8 cellular contexts compared by ENCODE assay signal in the genomic region with DNA sequence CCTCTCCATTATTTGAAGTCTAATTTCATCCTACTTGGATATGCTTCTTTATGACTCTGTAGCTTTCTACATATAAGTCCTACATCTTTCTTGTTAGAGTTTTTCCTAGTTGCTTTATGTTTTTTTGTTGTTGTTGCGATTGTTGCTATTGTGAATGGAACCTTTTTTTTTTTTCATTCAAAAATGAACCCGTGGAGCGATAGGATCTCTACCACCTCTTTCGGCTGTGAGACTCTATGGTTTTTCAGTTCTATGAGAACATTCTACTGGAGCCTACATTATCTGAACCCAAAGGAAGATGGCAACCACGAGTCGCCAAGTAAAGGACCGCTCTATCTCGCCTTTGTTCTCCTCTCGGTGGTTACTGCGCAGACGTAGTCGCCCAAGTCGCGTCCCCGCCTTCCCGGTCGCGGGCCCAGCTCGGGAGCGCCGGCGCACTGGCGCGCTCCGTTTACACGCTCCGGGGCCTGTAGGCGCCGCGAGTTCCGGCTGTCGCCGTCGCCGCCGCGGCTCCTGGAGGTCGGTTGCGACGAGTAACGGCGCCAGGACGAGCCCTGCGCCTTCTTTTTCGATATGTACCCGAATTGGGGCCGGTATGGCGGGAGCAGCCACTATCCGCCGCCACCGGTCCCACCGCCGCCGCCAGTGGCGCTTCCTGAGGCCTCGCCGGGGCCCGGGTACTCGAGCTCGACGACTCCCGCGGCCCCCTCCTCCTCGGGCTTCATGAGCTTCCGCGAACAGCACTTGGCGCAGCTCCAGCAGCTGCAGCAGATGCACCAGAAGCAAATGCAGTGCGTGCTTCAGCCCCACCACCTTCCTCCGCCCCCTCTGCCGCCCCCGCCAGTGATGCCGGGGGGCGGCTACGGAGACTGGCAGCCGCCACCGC. TPM values are rescaled to one million over a fixed set of nuclear protein-coding genes. Genes with fewer than 3 reads are reported as not detected.
DNase-seq lines count a peak whose midpoint lies in the region; TF ChIP-seq lines count a peak whose summit lies in the region.

A gene with protein sequence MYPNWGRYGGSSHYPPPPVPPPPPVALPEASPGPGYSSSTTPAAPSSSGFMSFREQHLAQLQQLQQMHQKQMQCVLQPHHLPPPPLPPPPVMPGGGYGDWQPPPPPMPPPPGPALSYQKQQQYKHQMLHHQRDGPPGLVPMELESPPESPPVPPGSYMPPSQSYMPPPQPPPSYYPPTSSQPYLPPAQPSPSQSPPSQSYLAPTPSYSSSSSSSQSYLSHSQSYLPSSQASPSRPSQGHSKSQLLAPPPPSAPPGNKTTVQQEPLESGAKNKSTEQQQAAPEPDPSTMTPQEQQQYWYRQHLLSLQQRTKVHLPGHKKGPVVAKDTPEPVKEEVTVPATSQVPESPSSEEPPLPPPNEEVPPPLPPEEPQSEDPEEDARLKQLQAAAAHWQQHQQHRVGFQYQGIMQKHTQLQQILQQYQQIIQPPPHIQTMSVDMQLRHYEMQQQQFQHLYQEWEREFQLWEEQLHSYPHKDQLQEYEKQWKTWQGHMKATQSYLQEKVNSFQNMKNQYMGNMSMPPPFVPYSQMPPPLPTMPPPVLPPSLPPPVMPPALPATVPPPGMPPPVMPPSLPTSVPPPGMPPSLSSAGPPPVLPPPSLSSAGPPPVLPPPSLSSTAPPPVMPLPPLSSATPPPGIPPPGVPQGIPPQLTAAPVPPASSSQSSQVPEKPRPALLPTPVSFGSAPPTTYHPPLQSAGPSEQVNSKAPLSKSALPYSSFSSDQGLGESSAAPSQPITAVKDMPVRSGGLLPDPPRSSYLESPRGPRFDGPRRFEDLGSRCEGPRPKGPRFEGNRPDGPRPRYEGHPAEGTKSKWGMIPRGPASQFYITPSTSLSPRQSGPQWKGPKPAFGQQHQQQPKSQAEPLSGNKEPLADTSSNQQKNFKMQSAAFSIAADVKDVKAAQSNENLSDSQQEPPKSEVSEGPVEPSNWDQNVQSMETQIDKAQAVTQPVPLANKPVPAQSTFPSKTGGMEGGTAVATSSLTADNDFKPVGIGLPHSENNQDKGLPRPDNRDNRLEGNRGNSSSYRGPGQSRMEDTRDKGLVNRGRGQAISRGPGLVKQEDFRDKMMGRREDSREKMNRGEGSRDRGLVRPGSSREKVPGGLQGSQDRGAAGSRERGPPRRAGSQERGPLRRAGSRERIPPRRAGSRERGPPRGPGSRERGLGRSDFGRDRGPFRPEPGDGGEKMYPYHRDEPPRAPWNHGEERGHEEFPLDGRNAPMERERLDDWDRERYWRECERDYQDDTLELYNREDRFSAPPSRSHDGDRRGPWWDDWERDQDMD (N-terminal part only) (plus strand): TSS at position 400 of the 886 bp plus-strand sequence. CDS start 174 bp downstream, at position 574.

- H3K4me3 Mint-ChIP-seq in HFFc6: peak within 1 kb of the TSS; percentile 99
- H3K4me3 Mint-ChIP-seq in activated naive CD4-positive, alpha-beta T cell treated with anti-CD3 and anti-CD28 coated beads, Interleukin-2, amount 50 U/mL, for 24 hours: peak within 1 kb of the TSS; percentile 93

- peaks cover 43% of the 10 kb centered on the region for H4K20me1 ChIP-seq in SK-N-SH (ENCODE audit: insufficient read depth)

- H3K4me1 ChIP-seq in SK-N-SH (ENCODE audit: control insufficient read depth in 1 of 2, insufficient read depth in 2 of 2, low read depth in 1 of 2, low read length in 1 of 2) (peaks cover 0 to 4% of the 10 kb centered on the region in 2 experiments; a peak in 3 of 4 replicates), testis (peaks cover 19% of the 10 kb centered on the region)

- H3K27ac Mint-ChIP-seq in HFFc6: peak within 1 kb of the TSS; percentile 91
- peak within 1 kb of the TSS; percentile 97 for H3K27ac Mint-ChIP-seq in activated naive CD4-positive, alpha-beta T cell treated with anti-CD3 and anti-CD28 coated beads, Interleukin-2, amount 50 U/mL, for 24 hours

- peaks cover 15% of the 10 kb centered on the region for H3K36me3 Mint-ChIP-seq in HFFc6 (ENCODE audit: low read depth)
- peaks cover 16% of the 10 kb centered on the region for H3K36me3 Mint-ChIP-seq in activated naive CD4-positive, alpha-beta T cell treated with anti-CD3 and anti-CD28 coated beads, Interleukin-2, amount 50 U/mL, for 24 hours

- POLR2A ChIA-PET in SK-N-SH (lab: Yijun Ruan, JAX): interaction anchor here (0.6 to 1.2 kb wide), 5 partner anchors 8 to 154 kb away, joined by 3 to 5 read pairs (median 3); no protein-coding TSS in a partner anchor

- TF ChIP-seq CTCF in GM06990 (IDR thresholded peaks at IDR 0.05; ENCODE audit: insufficient read depth, low read length, poor library complexity, severe bottlenecking) (peak; percentile 60), HFFc6 (IDR thresholded peaks at IDR 0.05) (peak; percentile 37), NB4 (IDR thresholded peaks at IDR 0.05; ENCODE audit: low read depth, low read length) (peak; percentile 59), SK-N-SH (IDR thresholded peaks at IDR 0.05) (peak; percentile 61), testis (IDR thresholded peaks at IDR 0.05) (peak in 2 of 3 experiments; percentile 63 to 67)

- intact Hi-C loops in testis (cut with DNase I; ENCODE audit: low total_unique reads): no loop called here

- no peaks in the 10 kb centered on the region; the same call in 1 of the 2 replicates for H3K36me3 ChIP-seq in GM06990 (ENCODE audit: control insufficient read depth, insufficient read depth, low read length)
- peaks cover 2 to 26% of the 10 kb centered on the region in 2 experiments for H3K36me3 ChIP-seq in SK-N-SH (replicated peaks in 1 of 2; ENCODE audit: control insufficient read depth in 1 of 2, insufficient read depth in 2 of 2, low read length in 1 of 2)
- H3K36me3 ChIP-seq in testis (ENCODE audit: low read depth, missing control alignments): no peaks in the 10 kb centered on the region

- H3K9me3 ChIP-seq in SK-N-SH (no peaks in the 10 kb centered on the region), testis (no peaks in the 10 kb centered on the region)

- H3K79me2 ChIP-seq in SK-N-SH (ENCODE audit: insufficient read depth): peaks cover 50% of the 10 kb centered on the region

- TF ChIP-seq POLR2A in NB4 (IDR thresholded peaks at IDR 0.05; ENCODE audit: extremely low read depth, insufficient read length) (peak; percentile 88), testis (IDR thresholded peaks at IDR 0.05) (no peak)

- peaks cover 48% of the 10 kb centered on the region for H3K4me1 Mint-ChIP-seq in HFFc6 (ENCODE audit: low read depth)
- peaks cover 51% of the 10 kb centered on the region for H3K4me1 Mint-ChIP-seq in activated naive CD4-positive, alpha-beta T cell treated with anti-CD3 and anti-CD28 coated beads, Interleukin-2, amount 50 U/mL, for 24 hours

- H3F3A ChIP-seq in SK-N-SH (replicated peaks; ENCODE audit: insufficient read depth): peaks cover 5% of the 10 kb centered on the region

- no peaks in the 10 kb centered on the region for H3K9me3 Mint-ChIP-seq in HFFc6
- no peaks in the 10 kb centered on the region for H3K9me3 Mint-ChIP-seq in activated naive CD4-positive, alpha-beta T cell treated with anti-CD3 and anti-CD28 coated beads, Interleukin-2, amount 50 U/mL, for 24 hours

- WGBS in SK-N-SH (ENCODE audit: low lambda C conversion rate): 0% methylated on average over 27 of the region's 76 CpGs
- 0 to 1% methylated on average over 18 to 69 of the region's 76 CpGs for WGBS in testis, 2 donors

- DNase-seq in GM06990 (ENCODE audit: extremely low read depth, insufficient read length) (peak; percentile 95), HFFc6 (peak; percentile 98), NB4 (ENCODE audit: low read depth) (peak; percentile 97), SK-N-SH (peak; percentile 94), globus pallidus (ENCODE audit: low spot score) (peak; percentile 94), occipital lobe (lab: John Stamatoyannopoulos, UW) (peak; percentile 89), testis (peak; percentile 94)

- CTCF ChIA-PET in SK-N-SH (lab: Yijun Ruan, JAX): interaction anchor here (0.7 to 1.9 kb wide), 16 partner anchors 12 to 404 kb away, joined by 3 to 7 read pairs (median 3); no protein-coding TSS in a partner anchor

- H3K27ac ChIP-seq in SK-N-SH (ENCODE audit: low read depth in 2 of 2, low read length in 1 of 2): peak within 1 kb of the TSS; percentile 84 to 92
- H3K27ac ChIP-seq in testis: peak within 1 kb of the TSS; percentile 73 to 89

- H3K27me3 ChIP-seq in GM06990 (replicated peaks; ENCODE audit: control insufficient read depth, insufficient read depth, low read length) (no peaks in the 10 kb centered on the region), SK-N-SH (ENCODE audit: insufficient read depth) (no peaks in the 10 kb centered on the region), testis (no peaks in the 10 kb centered on the region)

- peak within 1 kb of the TSS; percentile 93 for H2AFZ ChIP-seq in SK-N-SH (ENCODE audit: low read depth)

- TF ChIP-seq RAD21 in SK-N-SH (IDR thresholded peaks at IDR 0.05; ENCODE audit: low read length): no peak

- H3K9me2 ChIP-seq in SK-N-SH: no peaks in the 10 kb centered on the region

- H3K4me3 ChIP-seq in GM06990 (replicated peaks; ENCODE audit: low read depth, low read length): peak within 1 kb of the TSS; percentile 94
- peak within 1 kb of the TSS; percentile 78 for H3K4me3 ChIP-seq in NB4 (ENCODE audit: low read depth, low read length)
- peak within 1 kb of the TSS; percentile 83 to 90 for H3K4me3 ChIP-seq in SK-N-SH (ENCODE audit: low read depth in 2 of 2, low read length in 1 of 2)
- H3K4me3 ChIP-seq in testis: peak within 1 kb of the TSS; percentile 81 to 98

- H3K27me3 Mint-ChIP-seq in HFFc6 (ENCODE audit: insufficient read depth): peaks cover 3% of the 10 kb centered on the region; the same call in 1 of the 2 replicates
- H3K27me3 Mint-ChIP-seq in activated naive CD4-positive, alpha-beta T cell treated with anti-CD3 and anti-CD28 coated beads, Interleukin-2, amount 50 U/mL, for 24 hours: no peaks in the 10 kb centered on the region

- H3K9ac ChIP-seq in SK-N-SH: peak within 1 kb of the TSS; percentile 91

- H3K4me2 ChIP-seq in SK-N-SH: peak within 1 kb of the TSS; percentile 99

- peak in 1 of 2 experiments; percentile 57; a peak in 2 of 4 replicates for TF ChIP-seq EP300 in SK-N-SH (IDR thresholded peaks at IDR 0.05; ENCODE audit: borderline replicate concordance in 1 of 2, low read depth in 1 of 2, low read length in 1 of 2)

TF ChIP-seq in SK-N-SH, 30 proteins besides CTCF, POLR2A, EP300 and RAD21 (continues in another document):
- no peak for TF ChIP-seq JUND (IDR thresholded peaks at IDR 0.05)
- peak; percentile 64; the same call in 1 of the 2 replicates for TF ChIP-seq YY1 (IDR thresholded peaks at IDR 0.05; ENCODE audit: low read depth)

RNA-seq across cellular contexts. Expression of the gene that starts here (rescaled TPM):
- 10 to 100 TPM; 46.0 to 50.8 (median 48.6) TPM for total RNA-seq in HFFc6 (2021; fragmentation: NEBNext Ultra II Directional; extraction: Animal tissue kit (Norgen Biotek cat#: 25700))
- polyA plus RNA-seq in SK-N-SH (2012; rRNA removed) (9.4 and 14.0 TPM in 2 replicates), testis (ENCODE audit: insufficient read depth, low read depth, low replicate concordance) (83.2 TPM)
- 15.1 and 16.7 TPM in 2 replicates for polyA plus RNA-seq in SK-N-SH (2012; cell fraction: cytosol; rRNA removed)
- 23.2 and 37.0 TPM in 2 replicates for polyA plus RNA-seq in SK-N-SH (2012; cell fraction: nucleus; rRNA removed)
- total RNA-seq in occipital lobe (79.4 TPM), testis (100 to 1,000 TPM in 1 of 2 donors, 10 to 100 TPM in 1; 99.9 to 124 TPM)

Comparison
In these comparisons a context has a peak if more than half of its experiments do, and no peak if none do; other contexts are left out.
1. Peak in every context shown above with its lines: DNase-seq, H3K4me3 ChIP-seq and H3K27ac ChIP-seq.